10 cellular contexts compared by ENCODE assay signal in genomic region chr10:110783509-110784103, GRCh38.
DNase-seq lines count a peak whose midpoint lies in the region; ATAC-seq, FAIRE-seq and TF ChIP-seq lines count a peak whose summit lies in the region.
"Had no signal": no experiment of that assay in that cellular context is flagged by ENCODE, and none has a peak within 500 bp of the region (broad histone marks: within the 10 kb centered on the region; RNA-seq: fewer than 3 reads in every experiment).

No MANE protein-coding gene starts in this region.

- intact Hi-C loops in vagina (cut with DNase I), result no loop called here

- no peaks in the 10 kb centered on the region for H3K27me3 ChIP-seq in lung (ENCODE audit: control insufficient read depth, insufficient read depth)
- no peaks in the 10 kb centered on the region for H3K27me3 ChIP-seq in vagina
- H3K27me3 ChIP-seq in WERI-Rb-1 (ENCODE audit: insufficient read depth, low read depth, severe bottlenecking), result no peaks in the 10 kb centered on the region

- H3K9me3 ChIP-seq in lung (ENCODE audit: control insufficient read depth in 2 of 2, insufficient read depth in 1 of 2, low read length in 1 of 2) (no peaks in the 10 kb centered on the region), vagina (no peaks in the 10 kb centered on the region), WERI-Rb-1 (ENCODE audit: severe bottlenecking) (no peaks in the 10 kb centered on the region)

- H3K27ac Mint-ChIP-seq in T-helper 2 cell treated with Interferon-gamma antibody and Interleukin-4, amounts not matched to agents 5 μg/mL and 100 μg/mL, for 36 hours, result peak overlapping the region; percentile 83

- peaks cover 4% of the 10 kb centered on the region for H3K36me3 Mint-ChIP-seq in T-helper 2 cell treated with Interferon-gamma antibody and Interleukin-4, amounts not matched to agents 5 μg/mL and 100 μg/mL, for 36 hours (ENCODE audit: low read depth)

- TF ChIP-seq POLR2A in vagina (IDR thresholded peaks at IDR 0.05), result no peak

- no peak for TF ChIP-seq CTCF in lung (IDR thresholded peaks at IDR 0.05; ENCODE audit: control extremely low read depth, extremely low read depth)
- TF ChIP-seq CTCF in vagina (IDR thresholded peaks at IDR 0.05), result no peak
- TF ChIP-seq CTCF in WERI-Rb-1 (IDR thresholded peaks at IDR 0.05; ENCODE audit: low read depth, low read length), result no peak

- peaks cover 30% of the 10 kb centered on the region for H3K4me1 Mint-ChIP-seq in T-helper 2 cell treated with Interferon-gamma antibody and Interleukin-4, amounts not matched to agents 5 μg/mL and 100 μg/mL, for 36 hours (ENCODE audit: low read depth)

- peak; percentile 71 for DNase-seq in T-helper 2 cell treated with Interferon-gamma antibody and Interleukin-4, amounts not matched to agents 5 μg/mL and 100 μg/mL, for 36 hours (ENCODE audit: low spot score)
- DNase-seq in activated T-helper 1 cell treated with anti-CD3 and anti-CD28 coated beads, Interleukin-2, amount 50 U/mL, for 16 hours (ENCODE audit: low read depth in 1 of 2, low spot score in 1 of 2), result peak; percentile 20 to 53
- DNase-seq in lung (ENCODE audit: low spot score), result no peak
- peak; percentile 44 to 52 for DNase-seq in stimulated activated CD8-positive, alpha-beta memory T cell treated with anti-CD3 and anti-CD28 coated beads, Interleukin-2, amount 100 ng/mL, for 48 hours (ENCODE audit: low read depth in 2 of 2)
- no peak for DNase-seq in vagina (ENCODE audit: extremely low spot score in 2 of 2)
- DNase-seq in HTR-8/SVneo (ENCODE audit: insufficient read length, low spot score), result no peak
- no peak for DNase-seq in WERI-Rb-1
- no peak for DNase-seq in HK-2 (ENCODE audit: unreplicated experiment)
- DNase-seq: amniotic stem cell, NCI-H2029 treated with DMSO at 0.1 percent for 48 hours had no signal

- H3K4me3 Mint-ChIP-seq in T-helper 2 cell treated with Interferon-gamma antibody and Interleukin-4, amounts not matched to agents 5 μg/mL and 100 μg/mL, for 36 hours, result peak overlapping the region; percentile 29

- ATAC-seq in lung (ENCODE audit: insufficient read depth, low FRiP score), result no peak

- H3K36me3 ChIP-seq in lung (ENCODE audit: control insufficient read depth in 2 of 2, insufficient read depth in 2 of 2, low read length in 2 of 2) (no peaks in the 10 kb centered on the region), vagina (no peaks in the 10 kb centered on the region), WERI-Rb-1 (no peaks in the 10 kb centered on the region)

- H3K4me1 ChIP-seq in lung (ENCODE audit: control insufficient read depth in 2 of 2, insufficient read depth in 2 of 2, low read length in 2 of 2), result peaks cover 8 to 9% of the 10 kb centered on the region in 2 donors
- H3K4me1 ChIP-seq in vagina, result no peaks in the 10 kb centered on the region

- no peaks in the 10 kb centered on the region for H3K27me3 Mint-ChIP-seq in T-helper 2 cell treated with Interferon-gamma antibody and Interleukin-4, amounts not matched to agents 5 μg/mL and 100 μg/mL, for 36 hours (ENCODE audit: low read depth)

- no peak for FAIRE-seq in HTR-8/SVneo (lab: Jason Lieb, UNC)

- H3K27ac ChIP-seq in lung (ENCODE audit: low read depth in 1 of 2, low read length in 1 of 2) (peak overlapping the region; percentile 32 to 74), vagina (no peak overlapping the region), WERI-Rb-1 (no peak overlapping the region)

- 46 to 59% methylated on average over 7 of the region's 7 CpGs for WGBS in lung, 2 donors

- H3K4me3 ChIP-seq in lung (no peak overlapping the region), vagina (no peak overlapping the region), WERI-Rb-1 (ENCODE audit: low read depth, low read length) (no peak overlapping the region)

- H3K9me3 Mint-ChIP-seq in T-helper 2 cell treated with Interferon-gamma antibody and Interleukin-4, amounts not matched to agents 5 μg/mL and 100 μg/mL, for 36 hours, result peaks cover 5% of the 10 kb centered on the region

Comparison
In these comparisons a context has a peak if more than half of its experiments do, and no peak if none do; other contexts are left out.
1. DNase-seq: peak in T-helper 2 cell treated with Interferon-gamma antibody and Interleukin-4, amounts not matched to agents 5 μg/mL and 100 μg/mL, for 36 hours (single experiment), activated T-helper 1 cell treated with anti-CD3 and anti-CD28 coated beads, Interleukin-2, amount 50 U/mL, for 16 hours (2 of 2) and stimulated activated CD8-positive, alpha-beta memory T cell treated with anti-CD3 and anti-CD28 coated beads, Interleukin-2, amount 100 ng/mL, for 48 hours (2 of 2); none in lung (single experiment), vagina (0 of 2), HTR-8/SVneo (single experiment), WERI-Rb-1 (single experiment) and HK-2 (single experiment).
2. H3K27ac ChIP-seq: peak in lung (2 of 2); none in vagina (single experiment) and WERI-Rb-1 (single experiment).